11 cellular contexts compared by ENCODE assay signal in genomic region chr2:196291418-196291817, GRCh38.
DNase-seq lines count a peak whose midpoint lies in the region; ATAC-seq and TF ChIP-seq lines count a peak whose summit lies in the region.
"Had no signal": no experiment of that assay in that cellular context is flagged by ENCODE, and none has a peak within 500 bp of the region (broad histone marks: within the 10 kb centered on the region; RNA-seq: fewer than 3 reads in every experiment).

No MANE protein-coding gene starts in this region.

- no peaks in the 10 kb centered on the region for H3K79me2 ChIP-seq in SK-N-SH (ENCODE audit: insufficient read depth)

- peaks cover 17% of the 10 kb centered on the region for H3F3A ChIP-seq in SK-N-SH (replicated peaks; ENCODE audit: insufficient read depth)

- POLR2A ChIA-PET in SK-N-SH (lab: Yijun Ruan, JAX) = no interaction called here
- POLR2A ChIA-PET in activated CD4-positive, alpha-beta T cell treated with anti-CD3 and anti-CD28 coated beads, Interleukin-2, amount 10 ng/mL, durations not matched to agents 7 days and 5 days (lab: Charles Lee) = no interaction called here

- no peaks in the 10 kb centered on the region for H4K20me1 ChIP-seq in SK-N-SH (ENCODE audit: insufficient read depth)

- intact Hi-C loops in left ventricle myocardium superior (cut with micrococcal nuclease) = no loop called here

- no peaks in the 10 kb centered on the region for H3K9me2 ChIP-seq in SK-N-SH

- no peaks in the 10 kb centered on the region for H3K9me3 ChIP-seq in CD4-positive, CD25-positive, alpha-beta regulatory T cell (ENCODE audit: control insufficient read depth in 2 of 2, low read length in 2 of 2)
- no peaks in the 10 kb centered on the region for H3K9me3 ChIP-seq in SK-N-SH
- H3K9me3 ChIP-seq: psoas muscle had no signal

- H3K9ac ChIP-seq in SK-N-SH = no peak overlapping the region

- H3K4me3 Mint-ChIP-seq in CD4-positive, CD25-positive, alpha-beta regulatory T cell = peak overlapping the region in 1 of 4 donors; percentile 14
- no peak overlapping the region for H3K4me3 Mint-ChIP-seq in activated CD4-positive, alpha-beta T cell treated with anti-CD3 and anti-CD28 coated beads, Interleukin-2, amount 10 ng/mL, durations not matched to agents 7 days and 5 days

- H2AFZ ChIP-seq in SK-N-SH (ENCODE audit: low read depth) = no peak overlapping the region

- TF ChIP-seq RAD21 in SK-N-SH (IDR thresholded peaks at IDR 0.05; ENCODE audit: low read length) = no peak

- DNase-seq in CD4-positive, CD25-positive, alpha-beta regulatory T cell = peak in 1 of 3 donors; percentile 47
- peak; percentile 51 to 69 for DNase-seq in NCI-H526 (lab: John Stamatoyannopoulos, UW)
- peak; percentile 49 for DNase-seq in left ventricle myocardium superior
- no peak for DNase-seq in SK-N-SH
- no peak for DNase-seq in NCI-H524 (lab: John Stamatoyannopoulos, UW)
- no peak for DNase-seq in activated CD4-positive, alpha-beta T cell treated with anti-CD3 and anti-CD28 coated beads, Interleukin-2, amount 10 ng/mL, durations not matched to agents 7 days and 5 days
- no peak for DNase-seq in SW480 (ENCODE audit: low spot score)
- DNase-seq: NCI-H446; psoas muscle; stimulated activated CD4-positive, alpha-beta T cell treated with anti-CD3 and anti-CD28 coated beads, Interleukin-2, amount 100 ng/mL, for 24 hours had no signal

- 99% methylated on average over 2 of the region's 2 CpGs for WGBS in SK-N-SH (ENCODE audit: low lambda C conversion rate)

- peaks cover 4% of the 10 kb centered on the region for H3K27me3 Mint-ChIP-seq in CD4-positive, CD25-positive, alpha-beta regulatory T cell
- no peaks in the 10 kb centered on the region for H3K27me3 Mint-ChIP-seq in activated CD4-positive, alpha-beta T cell treated with anti-CD3 and anti-CD28 coated beads, Interleukin-2, amount 10 ng/mL, durations not matched to agents 7 days and 5 days

- H3K27me3 ChIP-seq in CD4-positive, CD25-positive, alpha-beta regulatory T cell (ENCODE audit: control insufficient read depth, insufficient read depth, low read length) = no peaks in the 10 kb centered on the region
- H3K27me3 ChIP-seq in SK-N-SH (ENCODE audit: insufficient read depth) = no peaks in the 10 kb centered on the region

- no peak for TF ChIP-seq CTCF in SK-N-SH (IDR thresholded peaks at IDR 0.05)

- no peak overlapping the region for H3K4me3 ChIP-seq in CD4-positive, CD25-positive, alpha-beta regulatory T cell (ENCODE audit: low read depth, low read length)
- H3K4me3 ChIP-seq in SK-N-SH (ENCODE audit: low read depth in 2 of 2, low read length in 1 of 2) = no peak overlapping the region
- H3K4me3 ChIP-seq: psoas muscle had no signal

- H3K36me3 ChIP-seq in CD4-positive, CD25-positive, alpha-beta regulatory T cell (ENCODE audit: control insufficient read depth, insufficient read depth, low read length) = no peaks in the 10 kb centered on the region
- no peaks in the 10 kb centered on the region for H3K36me3 ChIP-seq in SK-N-SH (replicated peaks in 1 of 2; ENCODE audit: control insufficient read depth in 1 of 2, insufficient read depth in 2 of 2, low read length in 1 of 2)

- H3K36me3 Mint-ChIP-seq in CD4-positive, CD25-positive, alpha-beta regulatory T cell = no peaks in the 10 kb centered on the region
- peaks cover 4% of the 10 kb centered on the region for H3K36me3 Mint-ChIP-seq in activated CD4-positive, alpha-beta T cell treated with anti-CD3 and anti-CD28 coated beads, Interleukin-2, amount 10 ng/mL, durations not matched to agents 7 days and 5 days (ENCODE audit: low read depth)

- H3K4me2 ChIP-seq in SK-N-SH = no peak overlapping the region

- TF ChIP-seq EP300 in SK-N-SH (IDR thresholded peaks at IDR 0.05; ENCODE audit: borderline replicate concordance in 1 of 2, low read depth in 1 of 2, low read length in 1 of 2) = no peak

- peaks cover 0 to 1% (median 0%) of the 10 kb centered on the region in 7 donors for H3K9me3 Mint-ChIP-seq in CD4-positive, CD25-positive, alpha-beta regulatory T cell
- no peaks in the 10 kb centered on the region for H3K9me3 Mint-ChIP-seq in activated CD4-positive, alpha-beta T cell treated with anti-CD3 and anti-CD28 coated beads, Interleukin-2, amount 10 ng/mL, durations not matched to agents 7 days and 5 days

- peaks cover 46% of the 10 kb centered on the region for H3K4me1 ChIP-seq in CD4-positive, CD25-positive, alpha-beta regulatory T cell (ENCODE audit: control insufficient read depth, insufficient read depth, low read length, poor library complexity, severe bottlenecking)
- peaks cover 8 to 14% of the 10 kb centered on the region in 2 experiments for H3K4me1 ChIP-seq in SK-N-SH (ENCODE audit: control insufficient read depth in 1 of 2, insufficient read depth in 2 of 2, low read depth in 1 of 2, low read length in 1 of 2)
- H3K4me1 ChIP-seq: psoas muscle had no signal

- peak overlapping the region in 2 of 3 donors; percentile 7 to 85 for H3K27ac Mint-ChIP-seq in CD4-positive, CD25-positive, alpha-beta regulatory T cell
- H3K27ac Mint-ChIP-seq in activated CD4-positive, alpha-beta T cell treated with anti-CD3 and anti-CD28 coated beads, Interleukin-2, amount 10 ng/mL, durations not matched to agents 7 days and 5 days = no peak overlapping the region

- ATAC-seq in CD4-positive, CD25-positive, alpha-beta regulatory T cell (ENCODE audit: low read depth in 2 of 2) = peak; percentile 30 to 35
- peak; percentile 14 for ATAC-seq in GM21381 (IDR thresholded peaks at IDR 0.05; ENCODE audit: unreplicated experiment)
- ATAC-seq in left ventricle myocardium superior = peak; percentile 86

- no peak overlapping the region for H3K27ac ChIP-seq in CD4-positive, CD25-positive, alpha-beta regulatory T cell (ENCODE audit: insufficient read depth, low read length, poor library complexity, severe bottlenecking)
- no peak overlapping the region for H3K27ac ChIP-seq in SK-N-SH (ENCODE audit: low read depth in 2 of 2, low read length in 1 of 2)
- H3K27ac ChIP-seq: psoas muscle had no signal

- peaks cover 22 to 71% (median 57%) of the 10 kb centered on the region in 4 donors for H3K4me1 Mint-ChIP-seq in CD4-positive, CD25-positive, alpha-beta regulatory T cell
- H3K4me1 Mint-ChIP-seq in activated CD4-positive, alpha-beta T cell treated with anti-CD3 and anti-CD28 coated beads, Interleukin-2, amount 10 ng/mL, durations not matched to agents 7 days and 5 days = peaks cover 43% of the 10 kb centered on the region

- CTCF ChIA-PET in SK-N-SH (lab: Yijun Ruan, JAX) = no interaction called here
- CTCF ChIA-PET in activated CD4-positive, alpha-beta T cell treated with anti-CD3 and anti-CD28 coated beads, Interleukin-2, amount 10 ng/mL, durations not matched to agents 7 days and 5 days (lab: Charles Lee) = interaction anchor here (0.8 to 2.0 kb wide), 5 partner anchors 9 to 224 kb away, joined by 3 to 10 read pairs (median 3); no protein-coding TSS in a partner anchor

TF ChIP-seq in SK-N-SH, 30 proteins besides CTCF, POLR2A, EP300 and RAD21 (continues in another document):
- no peak for TF ChIP-seq TAF1 (IDR thresholded peaks at IDR 0.05; ENCODE audit: borderline replicate concordance, low read depth, low read length)
- TF ChIP-seq SIN3A (IDR thresholded peaks at IDR 0.05; ENCODE audit: borderline replicate concordance, low read depth, low read length) = no peak
- no peak for TF ChIP-seq NFIC (IDR thresholded peaks at IDR 0.05; ENCODE audit: borderline replicate concordance)
- no peak for TF ChIP-seq TEAD4 (IDR thresholded peaks at IDR 0.05; ENCODE audit: borderline replicate concordance, insufficient read depth)
- no peak for TF ChIP-seq EZH2phosphoT487 (IDR thresholded peaks at IDR 0.05; ENCODE audit: borderline replicate concordance, low read depth)
- no peak for TF ChIP-seq RXRA (IDR thresholded peaks at IDR 0.05; ENCODE audit: borderline replicate concordance, low read depth)
- TF ChIP-seq GATA2 (CRISPR knock-in tag; IDR thresholded peaks at IDR 0.05) = no peak
- no peak for TF ChIP-seq YY1 (IDR thresholded peaks at IDR 0.05; ENCODE audit: low read depth)
- no peak for TF ChIP-seq ZBTB33 (IDR thresholded peaks at IDR 0.05; ENCODE audit: borderline replicate concordance, low read depth)
- no peak for TF ChIP-seq IRF3 (IDR thresholded peaks at IDR 0.05; ENCODE audit: low read depth, low read length)
- TF ChIP-seq MXI1 (IDR thresholded peaks at IDR 0.05; ENCODE audit: low read depth, low read length) = no peak
- TF ChIP-seq RCOR1 (IDR thresholded peaks at IDR 0.05; ENCODE audit: low read length) = no peak
- TF ChIP-seq PBX3 (IDR thresholded peaks at IDR 0.05) = no peak

Comparison
In these comparisons a context has a peak if more than half of its experiments do, and no peak if none do; other contexts are left out.
1. ATAC-seq: peak in every context shown above with its lines; median percentile 86 in left ventricle myocardium superior; 32 in CD4-positive, CD25-positive, alpha-beta regulatory T cell; 14 in GM21381.
2. DNase-seq: peak in NCI-H526 (2 of 2) and left ventricle myocardium superior (single experiment); none in SK-N-SH (single experiment), NCI-H524 (0 of 2), activated CD4-positive, alpha-beta T cell treated with anti-CD3 and anti-CD28 coated beads, Interleukin-2, amount 10 ng/mL, durations not matched to agents 7 days and 5 days (single experiment) and SW480 (single experiment).